8 cellular contexts compared by ENCODE assay signal in genomic region chr6:23414204-23414501, GRCh38.
DNase-seq lines count a peak whose midpoint lies in the region; ATAC-seq and TF ChIP-seq lines count a peak whose summit lies in the region.

No MANE protein-coding gene starts in this region.

- H3K9me2 ChIP-seq in OCI-LY7 (ENCODE audit: insufficient read depth, low read length): no peaks in the 10 kb centered on the region

- H3K27me3 ChIP-seq in BJ (ENCODE audit: control insufficient read depth, insufficient read depth, low read length) (no peaks in the 10 kb centered on the region), RWPE2 (ENCODE audit: insufficient read depth, poor library complexity, severe bottlenecking) (no peaks in the 10 kb centered on the region), heart right ventricle (no peaks in the 10 kb centered on the region), Peyer's patch (no peaks in the 10 kb centered on the region)

- H3K4me3 ChIP-seq in BJ (ENCODE audit: low read depth, low read length) (no peak overlapping the region), RWPE2 (ENCODE audit: severe bottlenecking) (no peak overlapping the region), heart right ventricle (no peak overlapping the region), Peyer's patch (no peak overlapping the region), OCI-LY7 (ENCODE audit: low read depth, low read length, poor library complexity, severe bottlenecking) (no peak overlapping the region)

- TF ChIP-seq POLR2A in Peyer's patch (IDR thresholded peaks at IDR 0.05): no peak

- CTCF ChIA-PET in BJ (lab: Yijun Ruan, JAX) (interaction anchor here (0.9 to 1.3 kb wide), 6 partner anchors 17 to 962 kb away, joined by 3 to 5 read pairs (median 3); no protein-coding TSS in a partner anchor), OCI-LY7 (lab: Charles Lee; ENCODE audit: unreplicated experiment) (no interaction called here)

- no peak overlapping the region for H3K4me3 Mint-ChIP-seq in stimulated activated effector memory CD8-positive, alpha-beta T cell treated with anti-CD3 and anti-CD28 coated beads, Interleukin-12 subunit alpha, Interleukin-12 subunit beta, amount 100 ng/mL, for 72 hours

- peak; percentile 52 for TF ChIP-seq CTCF in BJ (IDR thresholded peaks at IDR 0.05; ENCODE audit: insufficient read depth, low read depth, low read length)
- TF ChIP-seq CTCF in RWPE2 (IDR thresholded peaks at IDR 0.05; ENCODE audit: poor library complexity, severe bottlenecking): peak; percentile 45
- TF ChIP-seq CTCF in heart right ventricle (IDR thresholded peaks at IDR 0.05): peak in 7 of 9 donors; percentile 20 to 59 (median 39)
- TF ChIP-seq CTCF in Peyer's patch (IDR thresholded peaks at IDR 0.05): peak in 1 of 6 experiments; percentile 9
- no peak for TF ChIP-seq CTCF in OCI-LY7 (conservative IDR thresholded peaks at IDR 0.05; ENCODE audit: low read length)

- no peak overlapping the region for H3K27ac ChIP-seq in RWPE2 (ENCODE audit: poor library complexity, severe bottlenecking)
- H3K27ac ChIP-seq in heart right ventricle: no peak overlapping the region
- H3K27ac ChIP-seq in Peyer's patch: no peak overlapping the region
- no peak overlapping the region for H3K27ac ChIP-seq in OCI-LY7 (ENCODE audit: low read depth, low read length, poor library complexity, severe bottlenecking)

- ATAC-seq in HG02610 (IDR thresholded peaks at IDR 0.05; ENCODE audit: unreplicated experiment): peak; percentile 87
- ATAC-seq in RWPE2 (ENCODE audit: low read depth): peak; percentile 61
- peak in 7 of 8 donors; percentile 25 to 77 (median 65) for ATAC-seq in heart right ventricle
- no peak for ATAC-seq in stimulated activated effector memory CD8-positive, alpha-beta T cell treated with anti-CD3 and anti-CD28 coated beads, Interleukin-12 subunit alpha, Interleukin-12 subunit beta, amount 100 ng/mL, for 72 hours

- POLR2A ChIA-PET in BJ (lab: Charles Lee) (interaction anchor here (0.6 kb wide), 1 partner anchor 378 kb away, joined by 3 read pairs; no protein-coding TSS in a partner anchor), OCI-LY7 (lab: Charles Lee) (interaction anchor here (0.6 kb wide), 1 partner anchor 480 kb away, joined by 3 read pairs; no protein-coding TSS in a partner anchor)

- H3K4me1 ChIP-seq in RWPE2 (ENCODE audit: insufficient read depth, poor library complexity, severe bottlenecking): peaks cover 3% of the 10 kb centered on the region
- H3K4me1 ChIP-seq in heart right ventricle: peaks cover 0 to 17% (median 11%) of the 10 kb centered on the region in 9 donors
- no peaks in the 10 kb centered on the region for H3K4me1 ChIP-seq in Peyer's patch
- no peaks in the 10 kb centered on the region for H3K4me1 ChIP-seq in OCI-LY7 (ENCODE audit: insufficient read depth, low read length, poor library complexity, severe bottlenecking)

- no peak overlapping the region for H2AFZ ChIP-seq in OCI-LY7 (ENCODE audit: low read length)

- H3K36me3 Mint-ChIP-seq in stimulated activated effector memory CD8-positive, alpha-beta T cell treated with anti-CD3 and anti-CD28 coated beads, Interleukin-12 subunit alpha, Interleukin-12 subunit beta, amount 100 ng/mL, for 72 hours: no peaks in the 10 kb centered on the region

- no peaks in the 10 kb centered on the region for H3K4me1 Mint-ChIP-seq in stimulated activated effector memory CD8-positive, alpha-beta T cell treated with anti-CD3 and anti-CD28 coated beads, Interleukin-12 subunit alpha, Interleukin-12 subunit beta, amount 100 ng/mL, for 72 hours

- H3K36me3 ChIP-seq in BJ (ENCODE audit: control insufficient read depth, insufficient read depth, low read length) (no peaks in the 10 kb centered on the region), RWPE2 (ENCODE audit: low read depth) (no peaks in the 10 kb centered on the region), heart right ventricle (no peaks in the 10 kb centered on the region), Peyer's patch (no peaks in the 10 kb centered on the region), OCI-LY7 (ENCODE audit: insufficient read depth, low read length) (no peaks in the 10 kb centered on the region)

- no peaks in the 10 kb centered on the region for H4K20me1 ChIP-seq in OCI-LY7 (ENCODE audit: insufficient read depth, low read length)

- intact Hi-C loops in heart right ventricle (cut with DNase I) (no loop called here), OCI-LY7 (cut with micrococcal nuclease; ENCODE audit: unreplicated experiment) (no loop called here)

- no peak overlapping the region for H3K4me2 ChIP-seq in OCI-LY7 (ENCODE audit: low read length)

- H3K79me2 ChIP-seq in OCI-LY7 (ENCODE audit: insufficient read depth, low read depth, low read length): no peaks in the 10 kb centered on the region

- BruUV-seq in OCI-LY7 (replicated peaks; lab: Mats Ljungman, UMichigan): no TSS peak

- no peak overlapping the region for H3K27ac Mint-ChIP-seq in stimulated activated effector memory CD8-positive, alpha-beta T cell treated with anti-CD3 and anti-CD28 coated beads, Interleukin-12 subunit alpha, Interleukin-12 subunit beta, amount 100 ng/mL, for 72 hours

- no peaks in the 10 kb centered on the region for H3K9me3 ChIP-seq in RWPE2 (ENCODE audit: severe bottlenecking)
- no peaks in the 10 kb centered on the region for H3K9me3 ChIP-seq in heart right ventricle
- no peaks in the 10 kb centered on the region for H3K9me3 ChIP-seq in Peyer's patch
- no peaks in the 10 kb centered on the region for H3K9me3 ChIP-seq in OCI-LY7 (ENCODE audit: low read length)

- H3K9me3 Mint-ChIP-seq in stimulated activated effector memory CD8-positive, alpha-beta T cell treated with anti-CD3 and anti-CD28 coated beads, Interleukin-12 subunit alpha, Interleukin-12 subunit beta, amount 100 ng/mL, for 72 hours: peaks cover 12% of the 10 kb centered on the region

- peak; percentile 54 for DNase-seq in BJ (ENCODE audit: low read depth)
- DNase-seq in RWPE2 (ENCODE audit: low spot score): no peak
- DNase-seq in heart right ventricle: peak in 1 of 2 donors; percentile 14
- no peak for DNase-seq in Peyer's patch
- no peak for DNase-seq in stimulated activated effector memory CD8-positive, alpha-beta T cell treated with anti-CD3 and anti-CD28 coated beads, Interleukin-12 subunit alpha, Interleukin-12 subunit beta, amount 100 ng/mL, for 72 hours (ENCODE audit: low spot score in 2 of 2)
- DNase-seq in OCI-LY7 (ENCODE audit: low spot score): no peak
- DNase-seq in stimulated activated CD4-positive, alpha-beta T cell treated with anti-CD3 and anti-CD28 coated beads, Interleukin-4, amount 100 ng/mL, for 4 hours: no peak
